ENCODE assay signal across 8 cellular contexts in genomic region chr5:142109356-142110045, GRCh38. TPM values are rescaled to one million over a fixed set of nuclear protein-coding genes. Genes with fewer than 3 reads are reported as not detected.
A peak's percentile ranks its signal among the peaks of the same experiment; 100 is the strongest.
DNase-seq lines count a peak whose midpoint lies in the region; ATAC-seq, FAIRE-seq and TF ChIP-seq lines count a peak whose summit lies in the region.

No MANE protein-coding gene starts in this region.

- H3K9ac ChIP-seq in endothelial cell of umbilical vein (replicated peaks; ENCODE audit: extremely low read depth, insufficient read depth, low read length) (peak overlapping the region; percentile 91), muscle layer of colon (ENCODE audit: low read length) (peak overlapping the region; percentile 93)

- H3K4me3 Mint-ChIP-seq in CD8-positive, alpha-beta memory T cell = peak overlapping the region; percentile 91 to 99 (median 94)
- peak overlapping the region; percentile 93 for H3K4me3 Mint-ChIP-seq in T-helper 1 cell treated with Interleukin-12 subunit alpha and Interleukin-12 subunit beta and Interleukin-4 antibody, amounts not matched to agents 30 μg/mL and 1 μg/mL, for 36 hours

- H3K27ac ChIP-seq in CD8-positive, alpha-beta memory T cell (ENCODE audit: low read depth, low read length) = peak overlapping the region; percentile 88
- H3K27ac ChIP-seq in endothelial cell of umbilical vein (ENCODE audit: insufficient read depth, low read depth, low read length) = peak overlapping the region; percentile 75
- peak overlapping the region; percentile 88 for H3K27ac ChIP-seq in muscle layer of colon (ENCODE audit: low read depth, low read length)

- H3K9me3 ChIP-seq in CD8-positive, alpha-beta memory T cell (ENCODE audit: low read length) = no peaks in the 10 kb centered on the region
- H3K9me3 ChIP-seq in endothelial cell of umbilical vein (replicated peaks; ENCODE audit: control insufficient read depth, insufficient read depth, low read length) = no peaks in the 10 kb centered on the region
- no peaks in the 10 kb centered on the region for H3K9me3 ChIP-seq in muscle layer of colon (ENCODE audit: low read length)

- H3K4me2 ChIP-seq in endothelial cell of umbilical vein (ENCODE audit: insufficient read depth, low read length) = peak overlapping the region; percentile 89

- ATAC-seq in HG03342 (IDR thresholded peaks at IDR 0.05; ENCODE audit: unreplicated experiment) = no peak

- no peaks in the 10 kb centered on the region for H3K9me1 ChIP-seq in endothelial cell of umbilical vein (replicated peaks; ENCODE audit: control insufficient read depth, extremely low read depth, insufficient read depth, low read length)

- POLR2A ChIA-PET in CD8-positive, alpha-beta memory T cell (lab: Charles Lee) = interaction anchor here (0.8 to 2.7 kb wide), 10 partner anchors 14 to 186 kb away, joined by 3 to 21 read pairs (median 4); partner anchors contain the start of genes DELE1 and RNF14
- POLR2A ChIA-PET in HEK293T (lab: Yijun Ruan, JAX) (interaction anchor here (0.8 to 3.7 kb wide), 9 partner anchors 21 to 365 kb away, joined by 3 to 33 read pairs (median 3); partner anchors contain the start of genes GNPDA1 and RNF14), endothelial cell of umbilical vein (lab: Charles Lee) (interaction anchor here (0.6 to 0.7 kb wide), 2 partner anchors 11 to 95 kb away, joined by 4 to 7 read pairs; no protein-coding TSS in a partner anchor)

- peaks cover 0 to 27% (median 1%) of the 10 kb centered on the region in 3 donors for H3K36me3 Mint-ChIP-seq in CD8-positive, alpha-beta memory T cell
- H3K36me3 Mint-ChIP-seq in T-helper 1 cell treated with Interleukin-12 subunit alpha and Interleukin-12 subunit beta and Interleukin-4 antibody, amounts not matched to agents 30 μg/mL and 1 μg/mL, for 36 hours (ENCODE audit: low read depth) = peaks cover 18% of the 10 kb centered on the region

- intact Hi-C loops in endothelial cell of umbilical vein (cut with micrococcal nuclease) = loop anchor here (1.0 to 2.0 kb wide), 2 partner anchors 35 to 97 kb away; no protein-coding TSS in a partner anchor

- H3K36me3 ChIP-seq in CD8-positive, alpha-beta memory T cell (ENCODE audit: insufficient read depth, low read length) = no peaks in the 10 kb centered on the region
- no peaks in the 10 kb centered on the region for H3K36me3 ChIP-seq in endothelial cell of umbilical vein (ENCODE audit: control insufficient read depth in 2 of 2, extremely low read depth in 1 of 2, insufficient read depth in 2 of 2, low read length in 2 of 2)
- no peaks in the 10 kb centered on the region for H3K36me3 ChIP-seq in muscle layer of colon (ENCODE audit: insufficient read depth, low read length)

- FAIRE-seq in endothelial cell of umbilical vein (lab: Jason Lieb, UNC) = peak; percentile 54

- peak in 3 of 5 donors; percentile 64 to 77 (median 77) for DNase-seq in CD8-positive, alpha-beta memory T cell
- DNase-seq in HEK293T (ENCODE audit: extremely low spot score) (no peak), endothelial cell of umbilical vein (ENCODE audit: low read depth, low spot score) (peak; percentile 55), cerebellar nuclear complex (lab: John Stamatoyannopoulos, UW) (no peak)
- DNase-seq in effector CD8-positive, alpha-beta T cell (lab: John Stamatoyannopoulos, UW) = no peak

- no peaks in the 10 kb centered on the region for H3K9me3 Mint-ChIP-seq in CD8-positive, alpha-beta memory T cell
- H3K9me3 Mint-ChIP-seq in T-helper 1 cell treated with Interleukin-12 subunit alpha and Interleukin-12 subunit beta and Interleukin-4 antibody, amounts not matched to agents 30 μg/mL and 1 μg/mL, for 36 hours = no peaks in the 10 kb centered on the region

- peak overlapping the region; percentile 91 to 99 (median 96) for H3K27ac Mint-ChIP-seq in CD8-positive, alpha-beta memory T cell
- peak overlapping the region; percentile 90 for H3K27ac Mint-ChIP-seq in T-helper 1 cell treated with Interleukin-12 subunit alpha and Interleukin-12 subunit beta and Interleukin-4 antibody, amounts not matched to agents 30 μg/mL and 1 μg/mL, for 36 hours

- peaks cover 55% of the 10 kb centered on the region for H3K79me2 ChIP-seq in endothelial cell of umbilical vein (ENCODE audit: control insufficient read depth, insufficient read depth, low read length)

- TF ChIP-seq CTCF in endothelial cell of umbilical vein (IDR thresholded peaks at IDR 0.05; ENCODE audit: extremely low read depth in 1 of 2, insufficient read depth in 1 of 2, low read depth in 1 of 2, low read length in 2 of 2) = no peak

- no peaks in the 10 kb centered on the region for H3K27me3 Mint-ChIP-seq in CD8-positive, alpha-beta memory T cell
- H3K27me3 Mint-ChIP-seq in T-helper 1 cell treated with Interleukin-12 subunit alpha and Interleukin-12 subunit beta and Interleukin-4 antibody, amounts not matched to agents 30 μg/mL and 1 μg/mL, for 36 hours (ENCODE audit: low read depth) = no peaks in the 10 kb centered on the region

- CTCF ChIA-PET in CD8-positive, alpha-beta memory T cell (lab: Charles Lee) = interaction anchor here (0.7 to 5.6 kb wide), 10 partner anchors 11 to 232 kb away, joined by 3 to 50 read pairs (median 4); partner anchors contain the start of genes GNPDA1, PCDH1 and RNF14
- CTCF ChIA-PET in HEK293T (lab: Yijun Ruan, JAX) (interaction anchor here (2.6 kb wide), 1 partner anchor 97 kb away, joined by 13 read pairs; the partner anchor contains the start of gene GNPDA1), endothelial cell of umbilical vein (lab: Charles Lee) (interaction anchor here (1.0 to 5.5 kb wide), 8 partner anchors 11 to 149 kb away, joined by 3 to 53 read pairs (median 6); partner anchors contain the start of genes GNPDA1 and RNF14)

- TF ChIP-seq POLR2A in endothelial cell of umbilical vein (IDR thresholded peaks at IDR 0.05; ENCODE audit: low read depth, low read length) = peak; percentile 25

- TSS peak; percentile 91 for BruUV-seq in endothelial cell of umbilical vein (replicated peaks; lab: Mats Ljungman, UMichigan)

- dilution Hi-C loops in endothelial cell of umbilical vein (cut with MboI; ENCODE audit: extremely low pct_ligation_motif_present, low sequenced_read_pairs) = no loop called here

- H3K4me1 Mint-ChIP-seq in CD8-positive, alpha-beta memory T cell = peaks cover 67 to 76% (median 75%) of the 10 kb centered on the region in 3 donors
- peaks cover 56% of the 10 kb centered on the region for H3K4me1 Mint-ChIP-seq in T-helper 1 cell treated with Interleukin-12 subunit alpha and Interleukin-12 subunit beta and Interleukin-4 antibody, amounts not matched to agents 30 μg/mL and 1 μg/mL, for 36 hours (ENCODE audit: low read depth)

- no peaks in the 10 kb centered on the region for H4K20me1 ChIP-seq in endothelial cell of umbilical vein (replicated peaks; ENCODE audit: control insufficient read depth, extremely low read depth, insufficient read depth, low read length)

- H2AFZ ChIP-seq in endothelial cell of umbilical vein (ENCODE audit: low read depth, low read length) = peak overlapping the region; percentile 93

- no peaks in the 10 kb centered on the region for H3K27me3 ChIP-seq in CD8-positive, alpha-beta memory T cell (ENCODE audit: insufficient read depth, low read length, poor library complexity, severe bottlenecking)
- no peaks in the 10 kb centered on the region for H3K27me3 ChIP-seq in endothelial cell of umbilical vein (ENCODE audit: control insufficient read depth in 2 of 2, insufficient read depth in 2 of 2, low read length in 2 of 2)
- H3K27me3 ChIP-seq in muscle layer of colon (ENCODE audit: control insufficient read depth in 1 of 2, insufficient read depth in 2 of 2, low read length in 2 of 2) = no peaks in the 10 kb centered on the region

- H3K4me3 ChIP-seq in CD8-positive, alpha-beta memory T cell (ENCODE audit: low read length) = peak overlapping the region; percentile 89
- peak overlapping the region; percentile 64 to 84 (median 80) for H3K4me3 ChIP-seq in endothelial cell of umbilical vein (replicated peaks in 1 of 3; ENCODE audit: insufficient read depth in 1 of 3, low read depth in 1 of 3, low read length in 3 of 3)
- peak overlapping the region; percentile 44 to 90 for H3K4me3 ChIP-seq in muscle layer of colon (ENCODE audit: low read depth in 1 of 2, low read length in 2 of 2)

- H3K4me1 ChIP-seq in CD8-positive, alpha-beta memory T cell (ENCODE audit: insufficient read depth, low read length) = peaks cover 76% of the 10 kb centered on the region
- H3K4me1 ChIP-seq in endothelial cell of umbilical vein (ENCODE audit: control insufficient read depth, extremely low read depth, insufficient read depth, low read length) (peaks cover 14% of the 10 kb centered on the region), muscle layer of colon (ENCODE audit: insufficient read depth, low read length) (peaks cover 20% of the 10 kb centered on the region)

TF ChIP-seq in endothelial cell of umbilical vein, 7 proteins besides CTCF, POLR2A, EP300 and RAD21:
- peak; percentile 43 for TF ChIP-seq GATA2 (IDR thresholded peaks at IDR 0.05; ENCODE audit: insufficient read depth, insufficient read length, low read depth, low read length)
- TF ChIP-seq EZH2 (IDR thresholded peaks at IDR 0.05; ENCODE audit: borderline replicate concordance, low read depth, low read length, severe bottlenecking) = no peak
TF ChIP-seq in endothelial cell of umbilical vein: peak in this region for 1.

RNA-seq across cellular contexts. Expression of gene NDFIP1, which starts 0.9 kb away (rescaled TPM):
- total RNA-seq in CD8-positive, alpha-beta memory T cell = 10 to 100 TPM; 81.3 to 84.4 TPM
- polyA plus RNA-seq in CD8-positive, alpha-beta memory T cell = 58.3 TPM
- 40.3 and 42.6 TPM in 2 replicates for total RNA-seq in endothelial cell of umbilical vein
- polyA plus RNA-seq in endothelial cell of umbilical vein = 12.3 and 18.4 TPM in 2 replicates
- 14.5 and 15.6 TPM in 2 replicates for polyA plus RNA-seq in endothelial cell of umbilical vein (2011; cell fraction: cytosol; rRNA removed)
- 7.6 and 11.3 TPM in 2 replicates for polyA plus RNA-seq in endothelial cell of umbilical vein (2011; cell fraction: nucleus; rRNA removed)
- polyA plus RNA-seq in endothelial cell of umbilical vein (2012) = 31.4 and 39.6 TPM in 2 replicates
- polyA minus RNA-seq in endothelial cell of umbilical vein = 12.5 and 13.4 TPM in 2 replicates
- 34.1 TPM for polyA minus RNA-seq in endothelial cell of umbilical vein (2011; cell fraction: cytosol; rRNA and poly(A)+ RNA removed)
- polyA minus RNA-seq in endothelial cell of umbilical vein (2011; cell fraction: nucleus; rRNA and poly(A)+ RNA removed) = 13.0 and 17.1 TPM in 2 replicates

Comparison
In these comparisons a context has a peak if more than half of its experiments do, and no peak if none do; other contexts are left out.
1. DNase-seq: peak in CD8-positive, alpha-beta memory T cell (3 of 5) and endothelial cell of umbilical vein (single experiment); none in HEK293T (single experiment), effector CD8-positive, alpha-beta T cell (single experiment) and cerebellar nuclear complex (0 of 2).
2. Peak in every context shown above with its lines, with median percentiles within 50 percentile points of each other: H3K27ac ChIP-seq and H3K4me3 ChIP-seq.